27 cellular contexts compared by ENCODE assay signal in the genomic region with DNA sequence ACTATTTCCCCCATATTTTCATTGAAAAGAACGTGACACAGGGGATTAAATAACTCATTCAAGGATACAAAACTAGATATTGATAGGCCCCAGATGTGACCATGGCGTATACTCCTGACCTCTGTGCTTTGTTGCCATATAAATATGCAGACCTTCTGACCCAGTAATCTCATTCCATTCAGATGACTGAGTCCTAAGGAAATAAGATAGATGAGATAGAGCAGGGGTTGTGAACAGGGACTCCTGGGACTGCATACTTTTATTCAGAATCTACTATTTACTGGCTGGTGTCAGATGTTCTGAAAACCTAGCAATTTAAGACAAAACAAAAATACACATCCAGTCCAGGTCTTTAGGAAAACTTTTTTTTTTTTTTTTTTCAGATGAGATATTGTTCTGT.
"Had no signal": no experiment of that assay in that cellular context is flagged by ENCODE, and none has a peak within 500 bp of the region (broad histone marks: within the 10 kb centered on the region; RNA-seq: fewer than 3 reads in every experiment).

No MANE protein-coding gene starts in this region.

- H3K4me1 ChIP-seq: esophagus muscularis mucosa, pancreas, right lobe of liver, suprapubic skin, transverse colon, upper lobe of right lung, uterus had no signal

- H3K27me3 ChIP-seq: esophagus muscularis mucosa, heart right ventricle, left lung, neutrophil, pancreas, right lobe of liver, suprapubic skin, transverse colon, upper lobe of right lung, uterus had no signal

- DNase-seq: dermis blood vessel endothelial cell; effector memory CD4-positive, alpha-beta T cell; foreskin melanocyte; glutamatergic neuron; heart right ventricle; hippocampal formation; left cardiac atrium; left lung; mesenchymal stem cell; mucosa of descending colon; naive B cell; pancreas; right lobe of liver; stimulated activated CD4-positive, alpha-beta T cell treated with anti-CD3 and anti-CD28 coated beads, Interleukin-12 subunit alpha, Interleukin-12 subunit beta, amount 100 ng/mL, for 4 hours; stimulated activated CD4-positive, alpha-beta T cell treated with anti-CD3 and anti-CD28 coated beads, Interleukin-1b, Interleukin-23, amount 100 ng/mL, for 48 hours; stimulated activated CD4-positive, alpha-beta T cell treated with anti-CD3 and anti-CD28 coated beads, Interleukin-4, amount 100 ng/mL, for 1 hour; stimulated activated CD8-positive, alpha-beta memory T cell treated with anti-CD3 and anti-CD28 coated beads, Interleukin-4, amount 100 ng/mL, for 48 hours; stimulated activated naive CD4-positive, alpha-beta T cell; stimulated activated naive CD8-positive, alpha-beta T cell treated with anti-CD3 and anti-CD28 coated beads, Interleukin-15, amount 100 ng/mL, for 72 hours; transverse colon; upper lobe of right lung; uterus had no signal

- H3K9me3 ChIP-seq: heart right ventricle, left lung, mucosa of descending colon, neutrophil, pancreas, right lobe of liver, suprapubic skin, transverse colon, upper lobe of right lung, uterus had no signal

- H3K4me2 ChIP-seq: smooth muscle cell had no signal

- H3K27ac ChIP-seq: esophagus muscularis mucosa, heart right ventricle, left lung, neutrophil, pancreas, right lobe of liver, suprapubic skin, transverse colon, upper lobe of right lung, uterus had no signal

- ATAC-seq: heart right ventricle; left cardiac atrium; left lung; mucosa of descending colon; natural killer cell treated with Interleukin-12 subunit alpha and Interleukin-12 subunit beta and Interleukin-15 and Interleukin-18, amount 100 ng/mL, for 72 hours; pancreas; right lobe of liver; stimulated activated naive CD8-positive, alpha-beta T cell treated with anti-CD3 and anti-CD28 coated beads, Interleukin-15, amount 100 ng/mL, for 72 hours; upper lobe of right lung had no signal

- H3K4me3 ChIP-seq: esophagus muscularis mucosa, heart right ventricle, left lung, mucosa of descending colon, pancreas, right lobe of liver, smooth muscle cell, suprapubic skin, transverse colon, upper lobe of right lung, uterus had no signal

- H3K36me3 ChIP-seq: heart right ventricle, left lung, neutrophil, pancreas, right lobe of liver, suprapubic skin, transverse colon, upper lobe of right lung, uterus had no signal
